Comparison of ENCODE assay signal across 15 cellular contexts in genomic region chr1:87077959-87078673, GRCh38.
A peak's percentile ranks its signal among the peaks of the same experiment; 100 is the strongest.
DNase-seq lines count a peak whose midpoint lies in the region; ATAC-seq lines count a peak whose summit lies in the region.
"Had no signal": no experiment of that assay in that cellular context is flagged by ENCODE, and none has a peak within 500 bp of the region (broad histone marks: within the 10 kb centered on the region; RNA-seq: fewer than 3 reads in every experiment).

No MANE protein-coding gene starts in this region.

- peaks cover 1% of the 10 kb centered on the region for H3K36me3 Mint-ChIP-seq in activated naive CD4-positive, alpha-beta T cell treated with anti-CD3 and anti-CD28 coated beads for 36 hours (ENCODE audit: low read depth)
- peaks cover 1% of the 10 kb centered on the region for H3K36me3 Mint-ChIP-seq in activated naive CD4-positive, alpha-beta T cell treated with anti-CD3 and anti-CD28 coated beads, Interleukin-2, amount 10 ng/mL, durations not matched to agents 7 days and 5 days
- no peaks in the 10 kb centered on the region for H3K36me3 Mint-ChIP-seq in stimulated activated effector memory CD8-positive, alpha-beta T cell treated with anti-CD3 and anti-CD28 coated beads, Interleukin-12 subunit alpha, Interleukin-12 subunit beta, amount 100 ng/mL, for 72 hours

- DNase-seq in activated naive CD4-positive, alpha-beta T cell treated with anti-CD3 and anti-CD28 coated beads for 36 hours: peak; percentile 20
- DNase-seq in activated naive CD4-positive, alpha-beta T cell treated with anti-CD3 and anti-CD28 coated beads, Interleukin-2, amount 10 ng/mL, durations not matched to agents 7 days and 5 days: no peak
- no peak for DNase-seq in stimulated activated effector memory CD8-positive, alpha-beta T cell treated with anti-CD3 and anti-CD28 coated beads, Interleukin-12 subunit alpha, Interleukin-12 subunit beta, amount 100 ng/mL, for 72 hours (ENCODE audit: low spot score in 2 of 2)
- no peak for DNase-seq in NCI-H226
- DNase-seq: activated CD4-positive, alpha-beta T cell treated with anti-CD3 and anti-CD28 coated beads, Interleukin-2, amount 50 U/mL, for 1 hour; activated gamma-delta T cell; HFFc6; left cardiac atrium; NCI-H2171; SIG-M5 had no signal

- no peaks in the 10 kb centered on the region for H3K9me3 Mint-ChIP-seq in activated naive CD4-positive, alpha-beta T cell treated with anti-CD3 and anti-CD28 coated beads for 36 hours
- no peaks in the 10 kb centered on the region for H3K9me3 Mint-ChIP-seq in activated naive CD4-positive, alpha-beta T cell treated with anti-CD3 and anti-CD28 coated beads, Interleukin-2, amount 10 ng/mL, durations not matched to agents 7 days and 5 days
- H3K9me3 Mint-ChIP-seq in stimulated activated effector memory CD8-positive, alpha-beta T cell treated with anti-CD3 and anti-CD28 coated beads, Interleukin-12 subunit alpha, Interleukin-12 subunit beta, amount 100 ng/mL, for 72 hours: no peaks in the 10 kb centered on the region
- H3K9me3 Mint-ChIP-seq: HFFc6; stimulated activated memory B cell treated with anti-CD40 and anti-IgM and Interleukin-4, amounts not matched to agents 10 μg/mL and 1 μg/mL and 100 μg/mL, for 72 hours had no signal

- ATAC-seq in GM21717 (IDR thresholded peaks at IDR 0.05; ENCODE audit: unreplicated experiment) (peak; percentile 60), HG03442 (IDR thresholded peaks at IDR 0.05; ENCODE audit: unreplicated experiment) (peak; percentile 76), GM21367 (IDR thresholded peaks at IDR 0.05; ENCODE audit: unreplicated experiment) (no peak), HG03354 (IDR thresholded peaks at IDR 0.05; ENCODE audit: poor library complexity, severe bottlenecking, unreplicated experiment) (no peak)
- ATAC-seq in stimulated activated effector memory CD8-positive, alpha-beta T cell treated with anti-CD3 and anti-CD28 coated beads, Interleukin-12 subunit alpha, Interleukin-12 subunit beta, amount 100 ng/mL, for 72 hours: peak; percentile 96
- ATAC-seq: left cardiac atrium; stimulated activated memory B cell treated with anti-CD40 and anti-IgM and Interleukin-4, amounts not matched to agents 10 μg/mL and 1 μg/mL and 100 μg/mL, for 72 hours had no signal

- peak overlapping the region; percentile 31 for H3K27ac Mint-ChIP-seq in activated naive CD4-positive, alpha-beta T cell treated with anti-CD3 and anti-CD28 coated beads for 36 hours
- H3K27ac Mint-ChIP-seq in activated naive CD4-positive, alpha-beta T cell treated with anti-CD3 and anti-CD28 coated beads, Interleukin-2, amount 10 ng/mL, durations not matched to agents 7 days and 5 days: no peak overlapping the region
- peak overlapping the region; percentile 2 for H3K27ac Mint-ChIP-seq in stimulated activated effector memory CD8-positive, alpha-beta T cell treated with anti-CD3 and anti-CD28 coated beads, Interleukin-12 subunit alpha, Interleukin-12 subunit beta, amount 100 ng/mL, for 72 hours
- H3K27ac Mint-ChIP-seq: HFFc6; stimulated activated memory B cell treated with anti-CD40 and anti-IgM and Interleukin-4, amounts not matched to agents 10 μg/mL and 1 μg/mL and 100 μg/mL, for 72 hours had no signal

- peaks cover 15% of the 10 kb centered on the region for H3K4me1 Mint-ChIP-seq in activated naive CD4-positive, alpha-beta T cell treated with anti-CD3 and anti-CD28 coated beads for 36 hours (ENCODE audit: low read depth)
- no peaks in the 10 kb centered on the region for H3K4me1 Mint-ChIP-seq in activated naive CD4-positive, alpha-beta T cell treated with anti-CD3 and anti-CD28 coated beads, Interleukin-2, amount 10 ng/mL, durations not matched to agents 7 days and 5 days
- H3K4me1 Mint-ChIP-seq in stimulated activated effector memory CD8-positive, alpha-beta T cell treated with anti-CD3 and anti-CD28 coated beads, Interleukin-12 subunit alpha, Interleukin-12 subunit beta, amount 100 ng/mL, for 72 hours: peaks cover 7% of the 10 kb centered on the region

- CTCF ChIA-PET in activated naive CD4-positive, alpha-beta T cell treated with anti-CD3 and anti-CD28 coated beads for 36 hours (lab: Charles Lee): no interaction called here
- CTCF ChIA-PET in activated naive CD4-positive, alpha-beta T cell treated with anti-CD3 and anti-CD28 coated beads, Interleukin-2, amount 10 ng/mL, durations not matched to agents 7 days and 5 days (lab: Charles Lee): no interaction called here

- intact Hi-C loops in activated naive CD4-positive, alpha-beta T cell treated with anti-CD3 and anti-CD28 coated beads for 36 hours (cut with micrococcal nuclease): loop anchor here (1.0 to 5.0 kb wide), 3 partner anchors 33 to 681 kb away; partner anchors contain the start of genes HS2ST1, ODF2L and SELENOF

- H3K4me3 Mint-ChIP-seq in activated naive CD4-positive, alpha-beta T cell treated with anti-CD3 and anti-CD28 coated beads for 36 hours: no peak overlapping the region
- no peak overlapping the region for H3K4me3 Mint-ChIP-seq in activated naive CD4-positive, alpha-beta T cell treated with anti-CD3 and anti-CD28 coated beads, Interleukin-2, amount 10 ng/mL, durations not matched to agents 7 days and 5 days
- H3K4me3 Mint-ChIP-seq in stimulated activated effector memory CD8-positive, alpha-beta T cell treated with anti-CD3 and anti-CD28 coated beads, Interleukin-12 subunit alpha, Interleukin-12 subunit beta, amount 100 ng/mL, for 72 hours: no peak overlapping the region
- H3K4me3 Mint-ChIP-seq: HFFc6; stimulated activated memory B cell treated with anti-CD40 and anti-IgM and Interleukin-4, amounts not matched to agents 10 μg/mL and 1 μg/mL and 100 μg/mL, for 72 hours had no signal

- H3K27me3 Mint-ChIP-seq in activated naive CD4-positive, alpha-beta T cell treated with anti-CD3 and anti-CD28 coated beads for 36 hours (ENCODE audit: low read depth): no peaks in the 10 kb centered on the region
- no peaks in the 10 kb centered on the region for H3K27me3 Mint-ChIP-seq in activated naive CD4-positive, alpha-beta T cell treated with anti-CD3 and anti-CD28 coated beads, Interleukin-2, amount 10 ng/mL, durations not matched to agents 7 days and 5 days
- H3K27me3 Mint-ChIP-seq: stimulated activated memory B cell treated with anti-CD40 and anti-IgM and Interleukin-4, amounts not matched to agents 10 μg/mL and 1 μg/mL and 100 μg/mL, for 72 hours had no signal

Comparison
In these comparisons a context has a peak if more than half of its experiments do, and no peak if none do; other contexts are left out.
1. ATAC-seq: peak in GM21717 (single experiment), HG03442 (single experiment) and stimulated activated effector memory CD8-positive, alpha-beta T cell treated with anti-CD3 and anti-CD28 coated beads, Interleukin-12 subunit alpha, Interleukin-12 subunit beta, amount 100 ng/mL, for 72 hours (single experiment); none in GM21367 (single experiment) and HG03354 (single experiment).